In genomic region chr20:20492521-20493334, GRCh38 we compare ENCODE assay signal across 10 cellular contexts.
DNase-seq lines count a peak whose midpoint lies in the region; ATAC-seq lines count a peak whose summit lies in the region.
"Had no signal": no experiment of that assay in that cellular context is flagged by ENCODE, and none has a peak within 500 bp of the region (broad histone marks: within the 10 kb centered on the region; RNA-seq: fewer than 3 reads in every experiment).

No MANE protein-coding gene starts in this region.

- intact Hi-C loops in head of caudate nucleus (cut with DNase I) (loop anchor here (5.0 kb wide), 1 partner anchor 35 kb away; no protein-coding TSS in a partner anchor), sciatic nerve (cut with DNase I) (loop anchor here (5.0 kb wide), 1 partner anchor 1075 kb away; no protein-coding TSS in a partner anchor)

- ATAC-seq in sciatic nerve (peak; percentile 86), esophagus mucosa (no peak)
- ATAC-seq: psoas muscle had no signal

- in situ Hi-C loops in SK-MEL-5 (cut with HindIII; ENCODE audit: low pct_unique_long_range_greater_than_20kb, low sequenced_read_pairs) = no loop called here

- peak; percentile 10 for DNase-seq in SHP77 treated with DMSO at 0.1 percent for 48 hours (lab: John Stamatoyannopoulos, UW)
- no peak for DNase-seq in SHP77 (lab: John Stamatoyannopoulos, UW)
- peak; percentile 19 for DNase-seq in SK-MEL-5 (ENCODE audit: low read depth, low spot score)
- peak; percentile 61 to 92 (median 79) for DNase-seq in head of caudate nucleus
- no peak for DNase-seq in sciatic nerve (ENCODE audit: low spot score)
- DNase-seq in AG08396 (ENCODE audit: low spot score) = no peak
- no peak for DNase-seq in AG08395 (ENCODE audit: low spot score)
- DNase-seq: activated CD4-positive, alpha-beta T cell treated with anti-CD3 and anti-CD28 coated beads, Interleukin-2, amount 50 U/mL, for 4 hours; psoas muscle had no signal

Comparison
In these comparisons a context has a peak if more than half of its experiments do, and no peak if none do; other contexts are left out.
1. DNase-seq: peak in SHP77 treated with DMSO at 0.1 percent for 48 hours (single experiment), SK-MEL-5 (single experiment) and head of caudate nucleus (42 of 42); none in SHP77 (0 of 2), sciatic nerve (single experiment), AG08396 (single experiment) and AG08395 (single experiment).